In genomic region chr2:174493549-174494331, GRCh38 we compare ENCODE assay signal across 9 cellular contexts. TPM values are rescaled to one million over a fixed set of nuclear protein-coding genes. Genes with fewer than 3 reads are reported as not detected.
DNase-seq lines count a peak whose midpoint lies in the region; ATAC-seq and TF ChIP-seq lines count a peak whose summit lies in the region.
"Had no signal": no experiment of that assay in that cellular context is flagged by ENCODE, and none has a peak within 500 bp of the region (broad histone marks: within the 10 kb centered on the region; RNA-seq: fewer than 3 reads in every experiment).

No MANE protein-coding gene starts in this region.

- H3K27me3 Mint-ChIP-seq in CD4-positive, alpha-beta T cell = no peaks in the 10 kb centered on the region
- no peaks in the 10 kb centered on the region for H3K27me3 Mint-ChIP-seq in activated naive CD8-positive, alpha-beta T cell treated with anti-CD3 and anti-CD28 coated beads, Interleukin-2, amount 10 ng/mL, durations not matched to agents 7 days and 5 days
- no peaks in the 10 kb centered on the region for H3K27me3 Mint-ChIP-seq in glutamatergic neuron (ENCODE audit: unreplicated experiment)

- POLR2A ChIA-PET in CD4-positive, alpha-beta T cell (lab: Charles Lee) = interaction anchor here (0.6 to 5.1 kb wide), 26 partner anchors 8 to 245 kb away, joined by 3 to 80 read pairs (median 5); partner anchors contain the start of genes OLA1, SCRN3 and WIPF1
- POLR2A ChIA-PET in activated naive CD8-positive, alpha-beta T cell treated with anti-CD3 and anti-CD28 coated beads, Interleukin-2, amount 10 ng/mL, durations not matched to agents 7 days and 5 days (lab: Charles Lee) = interaction anchor here (0.6 to 2.7 kb wide), 11 partner anchors 9 to 100 kb away, joined by 3 to 20 read pairs (median 3); no protein-coding TSS in a partner anchor

- peak overlapping the region; percentile 95 for H3K27ac Mint-ChIP-seq in CD4-positive, alpha-beta T cell
- H3K27ac Mint-ChIP-seq in activated naive CD8-positive, alpha-beta T cell treated with anti-CD3 and anti-CD28 coated beads, Interleukin-2, amount 10 ng/mL, durations not matched to agents 7 days and 5 days = peak overlapping the region; percentile 98
- H3K27ac Mint-ChIP-seq in glutamatergic neuron (ENCODE audit: unreplicated experiment) = no peak overlapping the region

- peak overlapping the region; percentile 85 for H3K27ac ChIP-seq in CD4-positive, alpha-beta T cell (ENCODE audit: low read depth, low read length)
- H3K27ac ChIP-seq in caudate nucleus (ENCODE audit: low read depth, low read length) = no peak overlapping the region

- intact Hi-C loops in CD4-positive, alpha-beta T cell (cut with DNase I, micrococcal nuclease) = loop anchor here in 1 of 2 experiments (5.0 kb wide), 2 partner anchors 64 to 99 kb away; no protein-coding TSS in a partner anchor

- no peak for TF ChIP-seq CTCF in CD4-positive, alpha-beta T cell (IDR thresholded peaks at IDR 0.05)
- TF ChIP-seq CTCF in glutamatergic neuron (IDR thresholded peaks at IDR 0.05; ENCODE audit: partially characterized antibody, unreplicated experiment) = no peak

- H3K9me3 Mint-ChIP-seq in CD4-positive, alpha-beta T cell = no peaks in the 10 kb centered on the region
- peaks cover 3% of the 10 kb centered on the region for H3K9me3 Mint-ChIP-seq in activated naive CD8-positive, alpha-beta T cell treated with anti-CD3 and anti-CD28 coated beads, Interleukin-2, amount 10 ng/mL, durations not matched to agents 7 days and 5 days
- H3K9me3 Mint-ChIP-seq in glutamatergic neuron (ENCODE audit: unreplicated experiment) = no peaks in the 10 kb centered on the region

- DNase-seq in CD4-positive, alpha-beta T cell = peak in 4 of 10 experiments; percentile 5 to 43 (median 13)
- DNase-seq in activated naive CD8-positive, alpha-beta T cell treated with anti-CD3 and anti-CD28 coated beads, Interleukin-2, amount 10 ng/mL, durations not matched to agents 7 days and 5 days = no peak
- DNase-seq in AG20443 (ENCODE audit: low spot score) = no peak
- DNase-seq in caudate nucleus (lab: John Stamatoyannopoulos, UW) = no peak
- DNase-seq in glutamatergic neuron = no peak
- no peak for DNase-seq in hepatic stellate cell (ENCODE audit: low spot score)
- DNase-seq: retina had no signal

- H3K9me3 ChIP-seq in CD4-positive, alpha-beta T cell (ENCODE audit: control insufficient read depth, low read length) = no peaks in the 10 kb centered on the region

- no peaks in the 10 kb centered on the region for H3K36me3 Mint-ChIP-seq in CD4-positive, alpha-beta T cell (ENCODE audit: low read depth)
- no peaks in the 10 kb centered on the region for H3K36me3 Mint-ChIP-seq in activated naive CD8-positive, alpha-beta T cell treated with anti-CD3 and anti-CD28 coated beads, Interleukin-2, amount 10 ng/mL, durations not matched to agents 7 days and 5 days
- H3K36me3 Mint-ChIP-seq in glutamatergic neuron (ENCODE audit: unreplicated experiment) = no peaks in the 10 kb centered on the region

- H3K4me3 Mint-ChIP-seq in CD4-positive, alpha-beta T cell = peak overlapping the region; percentile 90
- peak overlapping the region; percentile 88 for H3K4me3 Mint-ChIP-seq in activated naive CD8-positive, alpha-beta T cell treated with anti-CD3 and anti-CD28 coated beads, Interleukin-2, amount 10 ng/mL, durations not matched to agents 7 days and 5 days
- H3K4me3 Mint-ChIP-seq in glutamatergic neuron (ENCODE audit: unreplicated experiment) = no peak overlapping the region

- H3K4me1 Mint-ChIP-seq in CD4-positive, alpha-beta T cell (ENCODE audit: low read depth) = peaks cover 77% of the 10 kb centered on the region
- H3K4me1 Mint-ChIP-seq in activated naive CD8-positive, alpha-beta T cell treated with anti-CD3 and anti-CD28 coated beads, Interleukin-2, amount 10 ng/mL, durations not matched to agents 7 days and 5 days = peaks cover 53% of the 10 kb centered on the region
- H3K4me1 Mint-ChIP-seq in glutamatergic neuron (ENCODE audit: low read depth, unreplicated experiment) = peaks cover 8% of the 10 kb centered on the region

- H3K27me3 ChIP-seq in CD4-positive, alpha-beta T cell (ENCODE audit: control insufficient read depth, insufficient read depth, low read length) = no peaks in the 10 kb centered on the region

- ATAC-seq in CD4-positive, alpha-beta T cell (ENCODE audit: poor library complexity) = peak; percentile 46
- ATAC-seq in GM19395 (IDR thresholded peaks at IDR 0.05; ENCODE audit: unreplicated experiment) = peak; percentile 46
- ATAC-seq in HG03175 (IDR thresholded peaks at IDR 0.05; ENCODE audit: unreplicated experiment) = peak; percentile 31
- ATAC-seq in activated naive CD8-positive, alpha-beta T cell treated with anti-CD3 and anti-CD28 coated beads, Interleukin-2, amount 10 ng/mL, durations not matched to agents 7 days and 5 days (ENCODE audit: low read depth) = peak; percentile 30

- CTCF ChIA-PET in CD4-positive, alpha-beta T cell (lab: Charles Lee) = interaction anchor here (0.7 to 2.1 kb wide), 4 partner anchors 13 to 31 kb away, joined by 3 to 7 read pairs (median 4); no protein-coding TSS in a partner anchor

RNA-seq across cellular contexts. Expression of gene GPR155, which starts 6.9 kb away (rescaled TPM):
- 1 to 10 TPM; 8.3 to 9.0 TPM for total RNA-seq in CD4-positive, alpha-beta T cell
- 10 to 100 TPM; 24.3 to 25.8 TPM for total RNA-seq in activated naive CD8-positive, alpha-beta T cell treated with anti-CD3 and anti-CD28 coated beads, Interleukin-2, amount 10 ng/mL, durations not matched to agents 7 days and 5 days
- total RNA-seq in glutamatergic neuron (ENCODE audit: unreplicated experiment) = 51.1 TPM
